8 cellular contexts compared by ENCODE assay signal in the genomic region with DNA sequence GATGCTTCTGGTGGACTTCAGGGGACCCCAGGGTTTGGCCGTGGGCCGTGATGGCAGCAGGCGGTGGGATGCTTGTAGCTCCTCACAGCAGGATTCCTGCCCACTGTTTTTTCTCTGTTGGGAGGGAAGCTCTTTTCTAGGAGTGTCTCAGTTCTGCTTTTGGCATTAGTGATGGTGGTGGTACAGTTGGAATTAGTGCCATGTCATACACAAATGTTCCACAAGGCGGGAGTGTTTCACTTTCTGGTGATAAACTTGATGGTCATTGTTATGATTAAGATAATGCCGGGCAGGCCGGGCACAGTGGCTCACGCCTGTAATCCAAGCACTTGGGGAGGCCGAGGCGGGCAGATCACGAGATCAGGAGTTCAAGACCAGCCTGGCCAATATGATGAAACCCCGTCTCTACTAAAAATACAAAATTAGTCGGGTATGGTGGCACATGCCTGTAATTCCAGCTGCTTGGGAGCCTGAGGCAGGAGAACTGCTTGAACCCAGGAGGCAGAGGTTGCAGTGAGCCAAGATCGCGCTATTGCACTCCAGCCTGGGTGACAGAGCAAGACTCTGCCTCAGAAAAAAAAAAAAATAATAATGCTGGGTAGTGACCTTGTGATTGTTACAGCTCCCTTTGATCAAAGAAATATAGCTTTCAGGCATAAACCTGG. TPM values are rescaled to one million over a fixed set of nuclear protein-coding genes. Genes with fewer than 3 reads are reported as not detected.
DNase-seq lines count a peak whose midpoint lies in the region; ATAC-seq and TF ChIP-seq lines count a peak whose summit lies in the region.
"Not testable (repeated sequence)": the region's sequence is repeated elsewhere in the genome, so short reads cannot be mapped to it uniquely, and the experiment has no call there.

No MANE protein-coding gene starts in this region.

- not testable (repeated sequence) for H3K9me3 ChIP-seq in colonic mucosa

- H3K9me3 Mint-ChIP-seq in activated B cell treated with CpG ODN at 0.5 μM for 24 hours; osteocyte (ENCODE audit: unreplicated experiment): not testable (repeated sequence)

- H3K4me3 ChIP-seq in colonic mucosa, result not testable (repeated sequence)

- not testable (repeated sequence) for H3K4me3 Mint-ChIP-seq in activated B cell treated with CpG ODN at 0.5 μM for 24 hours; osteocyte (ENCODE audit: unreplicated experiment)

- not testable (repeated sequence) for H3K27ac ChIP-seq in colonic mucosa

- DNase-seq in DMS53 treated with DMSO at 0.1 percent for 48 hours (lab: John Stamatoyannopoulos, UW; ENCODE audit: unreplicated experiment) (peak; percentile 63), HUDEP-2 (lab: John Stamatoyannopoulos, UW; ENCODE audit: unreplicated experiment in 76 of 76) (peak in 68 of 76 experiments; percentile 7 to 84 (median 48)), colonic mucosa (peak; percentile 80), hypothalamus (lab: John Stamatoyannopoulos, UW) (peak in 27 of 51 donors; percentile 4 to 62 (median 32)), osteocyte (ENCODE audit: extremely low spot score, unreplicated experiment) (peak; percentile 92), ureter (ENCODE audit: low spot score) (peak; percentile 80)
- peak; percentile 17 for DNase-seq in NK-92 treated with Interleukin-12 subunit alpha and Interleukin-12 subunit beta, amount 100 ng/mL, for 24 hours (lab: John Stamatoyannopoulos, UW)
- not testable (repeated sequence) for DNase-seq in activated B cell treated with CpG ODN at 0.5 μM for 24 hours

- TF ChIP-seq CTCF in activated B cell treated with CpG ODN at 0.5 μM for 24 hours (IDR thresholded peaks at IDR 0.05), result not testable (repeated sequence)
- TF ChIP-seq CTCF in colonic mucosa (IDR thresholded peaks at IDR 0.05), result peak; percentile 60
- peak; percentile 83 for TF ChIP-seq CTCF in osteocyte (IDR thresholded peaks at IDR 0.05)

- peak; percentile 75 for ATAC-seq in activated B cell treated with CpG ODN at 0.5 μM for 24 hours (ENCODE audit: low read depth)

- intact Hi-C loops in activated B cell treated with CpG ODN at 0.5 μM for 24 hours (cut with micrococcal nuclease), result loop anchor here (1.0 to 5.0 kb wide), 3 partner anchors 21 to 490 kb away; no protein-coding TSS in a partner anchor
- intact Hi-C loops in colonic mucosa (cut with DNase I), result loop anchor here (1.0 to 5.0 kb wide), 2 partner anchors 51 to 115 kb away; no protein-coding TSS in a partner anchor

- H3K36me3 Mint-ChIP-seq in activated B cell treated with CpG ODN at 0.5 μM for 24 hours (ENCODE audit: low read depth), result not testable (repeated sequence)
- H3K36me3 Mint-ChIP-seq in osteocyte (ENCODE audit: unreplicated experiment), result peaks cover 10% of the 10 kb centered on the region

- H3K4me1 Mint-ChIP-seq in activated B cell treated with CpG ODN at 0.5 μM for 24 hours, result not testable (repeated sequence)
- H3K4me1 Mint-ChIP-seq in osteocyte (ENCODE audit: unreplicated experiment), result peaks cover 51% of the 10 kb centered on the region

- not testable (repeated sequence) for H3K27ac Mint-ChIP-seq in activated B cell treated with CpG ODN at 0.5 μM for 24 hours
- peak overlapping the region; percentile 95 for H3K27ac Mint-ChIP-seq in osteocyte (ENCODE audit: unreplicated experiment)

- CTCF ChIA-PET in activated B cell treated with CpG ODN at 0.5 μM for 24 hours (lab: Charles Lee), result interaction anchor here (1.0 to 3.0 kb wide), 6 partner anchors 11 to 116 kb away, joined by 3 to 39 read pairs (median 4); a partner anchor contains a TSS

- H3K9ac ChIP-seq in colonic mucosa (ENCODE audit: low read depth in 2 of 2, low read length in 2 of 2), result not testable (repeated sequence)

- not testable (repeated sequence) for H3K27me3 Mint-ChIP-seq in activated B cell treated with CpG ODN at 0.5 μM for 24 hours; osteocyte (ENCODE audit: unreplicated experiment)

- POLR2A ChIA-PET in activated B cell treated with CpG ODN at 0.5 μM for 24 hours (lab: Charles Lee), result interaction anchor here (1.5 kb wide), 1 partner anchor 22 kb away, joined by 8 read pairs; a partner anchor contains a TSS

- H3K36me3 ChIP-seq in colonic mucosa, result not testable (repeated sequence)

- not testable (repeated sequence) for H3K27me3 ChIP-seq in colonic mucosa

- not testable (repeated sequence) for H3K4me1 ChIP-seq in colonic mucosa

RNA-seq across cellular contexts. Expression of a gene that starts 21.4 kb away (rescaled TPM):
- total RNA-seq in activated B cell treated with CpG ODN at 0.5 μM for 24 hours (108 and 112 TPM in 2 replicates), colonic mucosa (100 to 1,000 TPM; 115 to 124 TPM), osteocyte (197 and 199 TPM in 2 replicates), ureter (85.1 TPM)

RNA-seq across cellular contexts. Expression of a gene that starts 52.7 kb away (rescaled TPM):
- total RNA-seq in activated B cell treated with CpG ODN at 0.5 μM for 24 hours, result 9.2 and 15.2 TPM in 2 replicates
- total RNA-seq in colonic mucosa, result 10 to 100 TPM; 13.2 to 26.6 TPM
- 12.0 and 14.1 TPM in 2 replicates for total RNA-seq in osteocyte
- total RNA-seq in ureter, result 14.9 TPM
